In the genomic region with DNA sequence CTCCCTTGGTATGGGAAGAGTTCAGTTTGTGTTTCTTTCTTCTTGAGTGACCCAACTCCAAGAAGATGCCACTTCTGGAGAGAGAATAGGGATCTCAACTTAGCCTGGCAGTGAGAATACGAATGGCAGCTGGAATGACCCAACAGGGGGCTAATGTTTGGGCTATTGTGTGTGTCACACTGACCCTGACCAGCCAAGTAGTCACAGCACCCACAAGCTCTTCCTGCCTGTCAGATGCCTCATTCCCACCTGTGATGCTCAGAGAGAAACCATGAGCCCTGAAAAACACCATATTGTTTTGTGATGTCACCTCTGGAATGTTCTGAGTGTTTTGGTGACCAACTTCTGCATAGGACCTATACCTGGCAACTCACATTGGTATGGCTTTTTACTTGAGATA, we compare ENCODE assay signal across 26 cellular contexts. TPM values are rescaled to one million over a fixed set of nuclear protein-coding genes. Genes with fewer than 3 reads are reported as not detected.
DNase-seq lines count a peak whose midpoint lies in the region; ATAC-seq, FAIRE-seq and TF ChIP-seq lines count a peak whose summit lies in the region.
"Had no signal": no experiment of that assay in that cellular context is flagged by ENCODE, and none has a peak within 500 bp of the region (broad histone marks: within the 10 kb centered on the region; RNA-seq: fewer than 3 reads in every experiment).

A gene with protein sequence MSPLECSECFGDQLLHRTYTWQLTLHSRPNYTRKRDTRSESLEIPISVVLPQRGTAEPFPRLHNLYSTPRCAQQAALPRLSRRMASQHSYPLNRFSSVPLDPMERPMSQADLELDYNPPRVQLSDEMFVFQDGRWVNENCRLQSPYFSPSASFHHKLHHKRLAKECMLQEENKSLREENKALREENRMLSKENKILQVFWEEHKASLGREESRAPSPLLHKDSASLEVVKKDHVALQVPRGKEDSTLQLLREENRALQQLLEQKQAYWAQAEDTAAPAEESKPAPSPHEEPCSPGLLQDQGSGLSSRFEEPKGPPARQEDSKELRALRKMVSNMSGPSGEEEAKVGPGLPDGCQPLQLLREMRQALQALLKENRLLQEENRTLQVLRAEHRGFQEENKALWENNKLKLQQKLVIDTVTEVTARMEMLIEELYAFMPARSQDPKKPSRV (plus strand): TSS at position 233 of the 400 bp plus-strand sequence. CDS start 71 bp downstream, at position 304.

- TF ChIP-seq POLR2A in GM12891 (IDR thresholded peaks at IDR 0.05; ENCODE audit: low read depth, low read length) (no peak), GM12878 (IDR thresholded peaks at IDR 0.05; ENCODE audit: low read depth, low read length) (peak; percentile 67), gastrocnemius medialis (IDR thresholded peaks at IDR 0.05) (no peak)

- H3K27ac ChIP-seq in GM12878 (ENCODE audit: control insufficient read depth, insufficient read depth) (peak within 1 kb of the TSS; percentile 98), gastrocnemius medialis (no peak within 1 kb of the TSS)
- H3K27ac ChIP-seq: 22Rv1, ascending aorta, epithelial cell of prostate had no signal

- H3K9ac ChIP-seq in GM12878 (ENCODE audit: control insufficient read depth, insufficient read depth, low read length), result peak within 1 kb of the TSS; percentile 96
- H3K9ac ChIP-seq: SK-N-SH had no signal

- CTCF ChIA-PET in GM12878 (lab: Yijun Ruan, JAX), result interaction anchor here (0.8 to 4.8 kb wide), 12 partner anchors 9 to 458 kb away, joined by 3 to 31 read pairs (median 4); a partner anchor contains a TSS

- SMC1A ChIA-PET in GM12878 (lab: Charles Lee; ENCODE audit: uncharacterized antibody, unreplicated experiment), result interaction anchor here (0.6 to 6.3 kb wide), 11 partner anchors 9 to 481 kb away, joined by 3 to 44 read pairs (median 4); a partner anchor contains a TSS

- in situ Hi-C loops in GM12878 (cut with MboI), result loop anchor here (10.0 kb wide), 1 partner anchor 473 kb away; no protein-coding TSS in a partner anchor
- in situ Hi-C loops in gastrocnemius medialis (cut with MboI; ENCODE audit: low sequenced_read_pairs in 4 of 4), result no loop called here

- no peak for TF ChIP-seq RAD21 in GM12878 (IDR thresholded peaks at IDR 0.05; ENCODE audit: insufficient read depth, low read depth, low read length)

- H3K4me1 ChIP-seq in GM12878 (ENCODE audit: control insufficient read depth, insufficient read depth, low read length) (peaks cover 46% of the 10 kb centered on the region), gastrocnemius medialis (no peaks in the 10 kb centered on the region)
- H3K4me1 ChIP-seq: ascending aorta had no signal

- BruUV-seq in GM12878 (replicated peaks; lab: Mats Ljungman, UMichigan), result TSS peak; percentile 94

- FAIRE-seq in GM12891 (lab: Jason Lieb, UNC), result peak; percentile 83
- FAIRE-seq in GM12878 (lab: Jason Lieb, UNC), result no peak
- FAIRE-seq: small intestine had no signal

- DNase-seq in T-helper 2 cell treated with Interferon-gamma antibody and Interleukin-4, amounts not matched to agents 5 μg/mL and 100 μg/mL, for 36 hours (ENCODE audit: low spot score), result no peak
- no peak for DNase-seq in T-helper 2 cell
- no peak for DNase-seq in GM12891 (ENCODE audit: insufficient read length, low spot score)
- DNase-seq in GM12878 (ENCODE audit: low read depth, low spot score), result no peak
- DNase-seq in kidney tubule cell (ENCODE audit: low spot score), result no peak
- DNase-seq in NK-92 (lab: John Stamatoyannopoulos, UW; ENCODE audit: unreplicated experiment), result no peak
- no peak for DNase-seq in gastrocnemius medialis
- DNase-seq: activated CD4-positive, CD25-positive, alpha-beta regulatory T cell; DND-41; foreskin fibroblast; H9; NCI-H1092 treated with DMSO at 0.1 percent for 48 hours; NCI-H2081 treated with DMSO at 0.1 percent for 48 hours; NCI-H510A treated with DMSO at 0.1 percent for 48 hours; RPMI8226; SK-N-SH; small intestine; T1000 had no signal

- H3K27ac Mint-ChIP-seq in T-helper 2 cell treated with Interferon-gamma antibody and Interleukin-4, amounts not matched to agents 5 μg/mL and 100 μg/mL, for 36 hours, result peak within 1 kb of the TSS; percentile 46
- H3K27ac Mint-ChIP-seq: type B pancreatic cell had no signal

- TF ChIP-seq EP300 in GM12878 (IDR thresholded peaks at IDR 0.05; ENCODE audit: borderline replicate concordance in 1 of 2, control insufficient read depth in 1 of 2, low read depth in 2 of 2, low read length in 2 of 2), result no peak

- no peaks in the 10 kb centered on the region for H4K20me1 ChIP-seq in GM12878 (ENCODE audit: control insufficient read depth, insufficient read depth)

- H3K79me2 ChIP-seq in GM12878 (ENCODE audit: control insufficient read depth, insufficient read depth, low read length), result peaks cover 48% of the 10 kb centered on the region

- no peaks in the 10 kb centered on the region for H3K27me3 Mint-ChIP-seq in T-helper 2 cell treated with Interferon-gamma antibody and Interleukin-4, amounts not matched to agents 5 μg/mL and 100 μg/mL, for 36 hours (ENCODE audit: low read depth)
- H3K27me3 Mint-ChIP-seq: central memory CD8-positive, alpha-beta T cell had no signal

- H3K27me3 ChIP-seq in GM12878 (replicated peaks in 1 of 2; ENCODE audit: control insufficient read depth in 2 of 2, insufficient read depth in 2 of 2, low read length in 1 of 2) (no peaks in the 10 kb centered on the region), gastrocnemius medialis (no peaks in the 10 kb centered on the region)
- H3K27me3 ChIP-seq: ascending aorta had no signal

- ATAC-seq in HG02840 (IDR thresholded peaks at IDR 0.05; ENCODE audit: low FRiP score, unreplicated experiment), result peak; percentile 17
- peak; percentile 3 for ATAC-seq in GM12878
- no peak for ATAC-seq in gastrocnemius medialis
- ATAC-seq: mucosa of descending colon had no signal

- no peak within 1 kb of the TSS for H3K4me3 Mint-ChIP-seq in T-helper 2 cell treated with Interferon-gamma antibody and Interleukin-4, amounts not matched to agents 5 μg/mL and 100 μg/mL, for 36 hours
- H3K4me3 Mint-ChIP-seq: central memory CD8-positive, alpha-beta T cell; H9; type B pancreatic cell had no signal

- H3K36me3 Mint-ChIP-seq in T-helper 2 cell treated with Interferon-gamma antibody and Interleukin-4, amounts not matched to agents 5 μg/mL and 100 μg/mL, for 36 hours (ENCODE audit: low read depth), result no peaks in the 10 kb centered on the region
- H3K36me3 Mint-ChIP-seq: type B pancreatic cell had no signal

- RAD21 ChIA-PET in GM12878 (lab: Charles Lee; ENCODE audit: unreplicated experiment), result interaction anchor here (1.1 to 3.5 kb wide), 6 partner anchors 8 to 481 kb away, joined by 4 to 24 read pairs (median 6); a partner anchor contains a TSS

- 40% methylated on average over 1 of the region's 1 CpG for WGBS in GM12878 (ENCODE audit: insufficient coverage, insufficient replicate concordance, low lambda C conversion rate, missing lambda C conversion rate)

- peak within 1 kb of the TSS; percentile 88 for H3K4me3 ChIP-seq in GM12878
- no peak within 1 kb of the TSS for H3K4me3 ChIP-seq in gastrocnemius medialis
- H3K4me3 ChIP-seq: ascending aorta, mucosa of descending colon had no signal

- intact Hi-C loops in GM12878 (cut with micrococcal nuclease; ENCODE audit: unreplicated experiment) (no loop called here), gastrocnemius medialis (cut with DNase I; ENCODE audit: low total_unique reads) (no loop called here)

- H3K36me3 ChIP-seq in GM12878 (ENCODE audit: control insufficient read depth in 2 of 2, insufficient read depth in 2 of 2, low read length in 1 of 2) (no peaks in the 10 kb centered on the region), gastrocnemius medialis (no peaks in the 10 kb centered on the region)
- H3K36me3 ChIP-seq: ascending aorta had no signal

- H3K4me2 ChIP-seq in GM12878 (ENCODE audit: control insufficient read depth, insufficient read depth), result peak within 1 kb of the TSS; percentile 75
- H3K4me2 ChIP-seq: SK-N-SH had no signal

- H2AFZ ChIP-seq in GM12878 (ENCODE audit: control insufficient read depth, low read depth, low read length), result peak within 1 kb of the TSS; percentile 18; the same call in 1 of the 2 replicates

- peaks cover 10% of the 10 kb centered on the region for H3K4me1 Mint-ChIP-seq in T-helper 2 cell treated with Interferon-gamma antibody and Interleukin-4, amounts not matched to agents 5 μg/mL and 100 μg/mL, for 36 hours (ENCODE audit: low read depth)
- H3K4me1 Mint-ChIP-seq: central memory CD8-positive, alpha-beta T cell had no signal

- TF ChIP-seq CTCF in GM12878 (IDR thresholded peaks at IDR 0.05 in 2 of 3, conservative IDR thresholded peaks at IDR 0.05 in 1 of 3; ENCODE audit: control insufficient read depth in 2 of 3, extremely low read depth in 1 of 3, insufficient read depth in 1 of 3, low read depth in 3 of 3, low read length in 3 of 3) (no peak), gastrocnemius medialis (IDR thresholded peaks at IDR 0.05 in 4 of 5, conservative IDR thresholded peaks at IDR 0.05 in 1 of 5) (no peak)

- no peaks in the 10 kb centered on the region for H3K9me3 Mint-ChIP-seq in T-helper 2 cell treated with Interferon-gamma antibody and Interleukin-4, amounts not matched to agents 5 μg/mL and 100 μg/mL, for 36 hours
- H3K9me3 Mint-ChIP-seq: central memory CD8-positive, alpha-beta T cell; H9; type B pancreatic cell had no signal

- POLR2A ChIA-PET in GM12878 (lab: Charles Lee), result interaction anchor here (0.6 to 2.2 kb wide), 7 partner anchors 8 to 480 kb away, joined by 3 to 9 read pairs (median 6); a partner anchor contains a TSS

- H3K9me3 ChIP-seq in GM12878 (replicated peaks; ENCODE audit: control insufficient read depth, insufficient read depth, low read length) (peaks cover 3% of the 10 kb centered on the region; the same call in 1 of the 3 replicates), gastrocnemius medialis (no peaks in the 10 kb centered on the region)
- H3K9me3 ChIP-seq: ascending aorta, mucosa of descending colon, SK-N-SH had no signal

RNA-seq across cellular contexts. Expression of the gene that starts here (rescaled TPM):
- polyA plus RNA-seq in GM12891 (2012; ENCODE audit: low read depth, missing spikeins), result not detected
- not detected in 2 replicates for total RNA-seq in GM12878 (2013; cell fraction: nucleolus; rRNA removed)
- total RNA-seq in GM12878 (2014; rRNA removed) (not detected in 2 replicates), GM12878 (2014; rRNA removed; fragmentation: Illumina TruSeq; extraction: Trizol) (0.13 TPM in 1 of 2 replicates, not detected in the other), GM12878 (2021) (0.53 and 0.64 TPM in 2 replicates), gastrocnemius medialis (not detected)
- not detected for polyA plus RNA-seq in GM12878 (2011; ENCODE audit: low read depth)
- polyA plus RNA-seq in GM12878 (2011; rRNA removed) (not detected in 2 replicates), GM12878 (2014; fragmentation: Illumina TruSeq; extraction: Trizol) (not detected in 2 replicates), GM12878 (2014; fragmentation: Nextera tagmentation; extraction: Ambion mirVana) (not detected), GM12878 (2014; rRNA removed) (not detected in 2 replicates), GM12878 (2016; fragmentation: Nextera tagmentation; extraction: Ambion mirVana) (under 1 TPM; 0.08 to 0.32 TPM)
- polyA plus RNA-seq in GM12878 (2011; cell fraction: cytosol; rRNA removed), result 0.12 TPM in 1 of 2 replicates, not detected in the other
- polyA plus RNA-seq in GM12878 (2011; cell fraction: nucleus; rRNA removed), result 0.07 TPM in 1 of 2 replicates, not detected in the other
- not detected in 2 replicates for polyA plus RNA-seq in GM12878 (2012)
- 0.29 and 0.36 TPM in 2 replicates for polyA minus RNA-seq in GM12878 (2011; rRNA and poly(A)+ RNA removed)
- polyA minus RNA-seq in GM12878 (2011; cell fraction: cytosol; rRNA and poly(A)+ RNA removed), result not detected in 2 replicates
- polyA minus RNA-seq in GM12878 (2011; cell fraction: nucleus; rRNA and poly(A)+ RNA removed), result 0.24 and 1.1 TPM in 2 replicates
- total RNA-seq: ascending aorta, H9, mucosa of descending colon, pulmonary artery endothelial cell had no signal
- polyA plus RNA-seq: SK-N-SH, small intestine had no signal

Comparison
In these comparisons a context has a peak if more than half of its experiments do, and no peak if none do; other contexts are left out.
1. ATAC-seq: peak in HG02840 (single experiment) and GM12878 (single experiment); none in gastrocnemius medialis (0 of 2).